In genomic region chr20:37798312-37798711, GRCh38 we compare ENCODE assay signal across 29 cellular contexts.
"Had no signal": no experiment of that assay in that cellular context is flagged by ENCODE, and none has a peak within 500 bp of the region (broad histone marks: within the 10 kb centered on the region; RNA-seq: fewer than 3 reads in every experiment).

No MANE protein-coding gene starts in this region.

- H3K36me3 ChIP-seq: cardiac muscle cell had no signal

- H3K27ac ChIP-seq: ascending aorta, cardiac muscle cell, VCaP had no signal

- H3K4me1 ChIP-seq: ascending aorta had no signal

- ATAC-seq: activated CD8-positive, alpha-beta memory T cell treated with anti-CD3 and anti-CD28 coated beads, Interleukin-2, amount 10 ng/mL, durations not matched to agents 7 days and 5 days; activated CD8-positive, alpha-beta T cell treated with anti-CD3 and anti-CD28 coated beads, Interleukin-2, amount 10 ng/mL, durations not matched to agents 7 days and 5 days; activated naive CD8-positive, alpha-beta T cell treated with anti-CD3 and anti-CD28 coated beads, Interleukin-2, amount 50 U/mL, for 24 hours had no signal

- H3K27me3 ChIP-seq: ascending aorta, cardiac muscle cell had no signal

- H3K9me3 ChIP-seq: ascending aorta had no signal

- DNase-seq: activated B cell treated with CpG ODN at 0.5 μM for 24 hours; activated CD4-positive, alpha-beta memory T cell treated with anti-CD3 and anti-CD28 coated beads, Interleukin-2, amount 10 ng/mL, durations not matched to agents 7 days and 5 days; activated CD4-positive, alpha-beta T cell treated with anti-CD3 and anti-CD28 coated beads for 4 hours; activated CD4-positive, alpha-beta T cell treated with anti-CD3 and anti-CD28 coated beads, Interleukin-2, amount 10 ng/mL, durations not matched to agents 24 days and 14 days; activated CD4-positive, alpha-beta T cell treated with anti-CD3 and anti-CD28 coated beads, Interleukin-2, amount 50 U/mL, for 1 hour; activated CD4-positive, alpha-beta T cell treated with anti-CD3 and anti-CD28 coated beads, Interleukin-2, amount 50 U/mL, for 4 hours; activated CD4-positive, CD25-positive, alpha-beta regulatory T cell treated with anti-CD3 and anti-CD28 coated beads, Interleukin-2, amount 50 U/mL, for 72 hours; activated CD8-positive, alpha-beta memory T cell treated with anti-CD3 and anti-CD28 coated beads for 24 hours; activated CD8-positive, alpha-beta memory T cell treated with anti-CD3 and anti-CD28 coated beads, Interleukin-2, amount 10 ng/mL, durations not matched to agents 7 days and 5 days; activated CD8-positive, alpha-beta memory T cell treated with anti-CD3 and anti-CD28 coated beads, Interleukin-2, amount 50 U/mL, for 48 hours; activated CD8-positive, alpha-beta T cell treated with anti-CD3 and anti-CD28 coated beads, Interleukin-2, amount 10 ng/mL, durations not matched to agents 7 days and 5 days; activated effector memory CD4-positive, alpha-beta T cell treated with Interleukin-2 at 50 U/mL for 16 hours; activated gamma-delta T cell; activated naive CD4-positive, alpha-beta T cell treated with anti-CD3 and anti-CD28 coated beads, Interleukin-2, amount 10 ng/mL, durations not matched to agents 7 days and 5 days; activated naive CD4-positive, alpha-beta T cell treated with Interleukin-2 at 50 U/mL for 16 hours; activated naive CD8-positive, alpha-beta T cell treated with anti-CD3 and anti-CD28 coated beads, Interleukin-2, amount 10 ng/mL, durations not matched to agents 7 days and 5 days; activated naive CD8-positive, alpha-beta T cell treated with anti-CD3 and anti-CD28 coated beads, Interleukin-2, amount 50 U/mL, for 24 hours; activated T-cell treated with anti-CD3 and anti-CD28 coated beads, Interleukin-2, amount 50 U/mL, for 24 hours; activated T-cell treated with anti-CD3 and anti-CD28 coated beads, Interleukin-2, amount 50 U/mL, for 48 hours; amygdala; anterior cingulate cortex; caudate nucleus; cerebellar nuclear complex; T-helper 1 cell; T-helper 2 cell; T-helper 9 cell had no signal

- H3K4me3 ChIP-seq: ascending aorta, cardiac muscle cell had no signal
